In genomic region chr11:75759832-75760231, GRCh38 we compare ENCODE assay signal across 22 cellular contexts. TPM values are rescaled to one million over a fixed set of nuclear protein-coding genes. Genes with fewer than 3 reads are reported as not detected.
DNase-seq lines count a peak whose midpoint lies in the region; ATAC-seq, FAIRE-seq and TF ChIP-seq lines count a peak whose summit lies in the region.
"Had no signal": no experiment of that assay in that cellular context is flagged by ENCODE, and none has a peak within 500 bp of the region (broad histone marks: within the 10 kb centered on the region; RNA-seq: fewer than 3 reads in every experiment).

No MANE protein-coding gene starts in this region.

- H4K20me1 ChIP-seq in Loucy (ENCODE audit: insufficient read depth, low read length, poor library complexity, severe bottlenecking) (no peaks in the 10 kb centered on the region), endothelial cell of umbilical vein (replicated peaks; ENCODE audit: control insufficient read depth, extremely low read depth, insufficient read depth, low read length) (no peaks in the 10 kb centered on the region)

- intact Hi-C loops in Caco-2 (cut with micrococcal nuclease; ENCODE audit: unreplicated experiment) (no loop called here), endothelial cell of umbilical vein (cut with micrococcal nuclease) (no loop called here), MCF 10A (cut with micrococcal nuclease) (no loop called here)

- no peak overlapping the region for H3K4me3 Mint-ChIP-seq in Caco-2 (ENCODE audit: unreplicated experiment)
- H3K4me3 Mint-ChIP-seq in nephron progenitor cell, result no peak overlapping the region
- H3K4me3 Mint-ChIP-seq in immature natural killer cell, result no peak overlapping the region
- H3K4me3 Mint-ChIP-seq in MCF 10A (ENCODE audit: unreplicated experiment), result no peak overlapping the region
- H3K4me3 Mint-ChIP-seq: CD14-positive monocyte; CD8-positive, alpha-beta memory T cell; HFFc6 had no signal

- H3K9me3 ChIP-seq in Caco-2 (peaks cover 10% of the 10 kb centered on the region; the same call in 1 of the 2 replicates), Loucy (ENCODE audit: insufficient read depth, low read depth, low read length) (no peaks in the 10 kb centered on the region), endothelial cell of umbilical vein (replicated peaks; ENCODE audit: control insufficient read depth, insufficient read depth, low read length) (no peaks in the 10 kb centered on the region)

- H3K27me3 ChIP-seq in Caco-2 (replicated peaks; ENCODE audit: control insufficient read depth, insufficient read depth, low read length) (no peaks in the 10 kb centered on the region), Loucy (ENCODE audit: insufficient read depth, low read length, poor library complexity, severe bottlenecking) (no peaks in the 10 kb centered on the region), endothelial cell of umbilical vein (ENCODE audit: control insufficient read depth in 2 of 2, insufficient read depth in 2 of 2, low read length in 2 of 2) (peaks cover 0 to 3% of the 10 kb centered on the region in 2 experiments)

- H3K36me3 Mint-ChIP-seq in Caco-2 (ENCODE audit: insufficient read depth, unreplicated experiment) (no peaks in the 10 kb centered on the region), nephron progenitor cell (ENCODE audit: low read depth) (no peaks in the 10 kb centered on the region), immature natural killer cell (no peaks in the 10 kb centered on the region), MCF 10A (ENCODE audit: insufficient read depth, unreplicated experiment) (no peaks in the 10 kb centered on the region)

- ATAC-seq in GM18858 (IDR thresholded peaks at IDR 0.05; ENCODE audit: unreplicated experiment), result no peak
- ATAC-seq: K562 had no signal

- H3K9me2 ChIP-seq in Loucy (replicated peaks; ENCODE audit: low read depth, low read length), result no peaks in the 10 kb centered on the region

- H3K4me3 ChIP-seq in Caco-2 (ENCODE audit: low read depth, low read length) (no peak overlapping the region), Loucy (ENCODE audit: low read length, poor library complexity, severe bottlenecking) (no peak overlapping the region), endothelial cell of umbilical vein (replicated peaks in 1 of 3; ENCODE audit: insufficient read depth in 1 of 3, low read depth in 1 of 3, low read length in 3 of 3) (no peak overlapping the region)
- H3K4me3 ChIP-seq: K562 had no signal

- no peaks in the 10 kb centered on the region for H3K9me1 ChIP-seq in endothelial cell of umbilical vein (replicated peaks; ENCODE audit: control insufficient read depth, extremely low read depth, insufficient read depth, low read length)

- H3K9me3 Mint-ChIP-seq in Caco-2 (ENCODE audit: unreplicated experiment) (no peaks in the 10 kb centered on the region), nephron progenitor cell (peaks cover 6% of the 10 kb centered on the region), immature natural killer cell (peaks cover 0 to 5% (median 0%) of the 10 kb centered on the region in 6 donors), MCF 10A (ENCODE audit: unreplicated experiment) (no peaks in the 10 kb centered on the region)
- H3K9me3 Mint-ChIP-seq: CD8-positive, alpha-beta memory T cell; HFFc6 had no signal

- H3K9ac ChIP-seq in Loucy (ENCODE audit: low read depth, low read length, poor library complexity, severe bottlenecking) (no peak overlapping the region), endothelial cell of umbilical vein (replicated peaks; ENCODE audit: extremely low read depth, insufficient read depth, low read length) (no peak overlapping the region)

- TF ChIP-seq CTCF in Caco-2 (IDR thresholded peaks at IDR 0.05; ENCODE audit: insufficient read depth in 1 of 2, low read depth in 1 of 2, low read length in 1 of 2, severe bottlenecking in 1 of 2, unreplicated experiment in 1 of 2) (no peak), Loucy (conservative IDR thresholded peaks at IDR 0.05; ENCODE audit: low read length) (no peak), endothelial cell of umbilical vein (IDR thresholded peaks at IDR 0.05; ENCODE audit: extremely low read depth in 1 of 2, insufficient read depth in 1 of 2, low read depth in 1 of 2, low read length in 2 of 2) (no peak), nephron progenitor cell (IDR thresholded peaks at IDR 0.05) (no peak), MCF 10A (IDR thresholded peaks at IDR 0.05; ENCODE audit: unreplicated experiment) (no peak)

- H3K27ac ChIP-seq in endothelial cell of umbilical vein (ENCODE audit: insufficient read depth, low read depth, low read length), result no peak overlapping the region
- H3K27ac ChIP-seq: 22Rv1 had no signal

- DNase-seq in Caco-2 (peak; percentile 43 to 57), endothelial cell of umbilical vein (ENCODE audit: low read depth, low spot score) (no peak), nephron progenitor cell (no peak), immature natural killer cell (no peak), MCF 10A (ENCODE audit: unreplicated experiment) (no peak)
- DNase-seq: CD8-positive, alpha-beta memory T cell; DMS 273 treated with DMSO at 0.1 percent for 48 hours; DMS79 treated with DMSO at 0.1 percent for 48 hours; EL; HCEC 1CT; HFFc6 had no signal

- H3F3A ChIP-seq in Loucy (ENCODE audit: low read depth), result no peaks in the 10 kb centered on the region

- peak overlapping the region; percentile 36; the same call in 1 of the 2 replicates for H2AFZ ChIP-seq in Loucy (ENCODE audit: low read length)
- peak overlapping the region; percentile 81 for H2AFZ ChIP-seq in endothelial cell of umbilical vein (ENCODE audit: low read depth, low read length)

- H3K36me3 ChIP-seq in Caco-2 (ENCODE audit: control insufficient read depth, insufficient read depth, low read length) (no peaks in the 10 kb centered on the region), Loucy (ENCODE audit: insufficient read depth, low read length) (no peaks in the 10 kb centered on the region), endothelial cell of umbilical vein (ENCODE audit: control insufficient read depth in 2 of 2, extremely low read depth in 1 of 2, insufficient read depth in 2 of 2, low read length in 2 of 2) (no peaks in the 10 kb centered on the region)

- FAIRE-seq in endothelial cell of umbilical vein (lab: Jason Lieb, UNC), result no peak
- FAIRE-seq: G401.6, GM12892, GM19239, K562 had no signal

- TF ChIP-seq POLR2A in endothelial cell of umbilical vein (IDR thresholded peaks at IDR 0.05; ENCODE audit: low read depth, low read length), result no peak

- no peaks in the 10 kb centered on the region for H3K79me2 ChIP-seq in Loucy (ENCODE audit: insufficient read depth, low read length)
- no peaks in the 10 kb centered on the region for H3K79me2 ChIP-seq in endothelial cell of umbilical vein (ENCODE audit: control insufficient read depth, insufficient read depth, low read length)

- H3K4me2 ChIP-seq in Loucy (ENCODE audit: low read depth, low read length, poor library complexity, severe bottlenecking) (no peak overlapping the region), endothelial cell of umbilical vein (ENCODE audit: insufficient read depth, low read length) (no peak overlapping the region)

- peaks cover 34% of the 10 kb centered on the region for H3K4me1 Mint-ChIP-seq in Caco-2 (ENCODE audit: low read depth, unreplicated experiment)
- peaks cover 32% of the 10 kb centered on the region for H3K4me1 Mint-ChIP-seq in nephron progenitor cell
- no peaks in the 10 kb centered on the region for H3K4me1 Mint-ChIP-seq in immature natural killer cell
- H3K4me1 Mint-ChIP-seq in MCF 10A (ENCODE audit: insufficient read depth, unreplicated experiment), result peaks cover 25% of the 10 kb centered on the region
- H3K4me1 Mint-ChIP-seq: CD8-positive, alpha-beta memory T cell had no signal

- dilution Hi-C loops in endothelial cell of umbilical vein (cut with MboI; ENCODE audit: extremely low pct_ligation_motif_present, low sequenced_read_pairs), result no loop called here

- BruUV-seq in Caco-2 (replicated peaks; lab: Mats Ljungman, UMichigan) (no TSS peak), endothelial cell of umbilical vein (replicated peaks; lab: Mats Ljungman, UMichigan) (no TSS peak), MCF 10A (replicated peaks; lab: Mats Ljungman, UMichigan) (no TSS peak)

- CTCF ChIA-PET in Caco-2 (lab: Charles Lee) (interaction anchor here (1.3 to 2.1 kb wide), 2 partner anchors 35 to 37 kb away, joined by 3 to 10 read pairs; no protein-coding TSS in a partner anchor), endothelial cell of umbilical vein (lab: Charles Lee) (interaction anchor here (1.0 to 2.0 kb wide), 5 partner anchors 10 to 393 kb away, joined by 3 to 8 read pairs (median 5); no protein-coding TSS in a partner anchor), MCF 10A (lab: Yijun Ruan, JAX) (no interaction called here)

- H3K27ac Mint-ChIP-seq in Caco-2 (ENCODE audit: unreplicated experiment) (peak overlapping the region; percentile 27), nephron progenitor cell (peak overlapping the region; percentile 34), immature natural killer cell (no peak overlapping the region), MCF 10A (ENCODE audit: low read depth, unreplicated experiment) (no peak overlapping the region)
- H3K27ac Mint-ChIP-seq: HFFc6 had no signal

- H3K4me1 ChIP-seq in Caco-2, result peaks cover 37% of the 10 kb centered on the region
- no peaks in the 10 kb centered on the region for H3K4me1 ChIP-seq in Loucy (ENCODE audit: insufficient read depth, low read length, poor library complexity, severe bottlenecking)
- H3K4me1 ChIP-seq in endothelial cell of umbilical vein (ENCODE audit: control insufficient read depth, extremely low read depth, insufficient read depth, low read length), result peaks cover 20% of the 10 kb centered on the region

- POLR2A ChIA-PET in Caco-2 (lab: Charles Lee), result no interaction called here
- POLR2A ChIA-PET in endothelial cell of umbilical vein (lab: Charles Lee), result no interaction called here
- POLR2A ChIA-PET in MCF 10A (lab: Yijun Ruan, JAX), result no interaction called here

- H3K27me3 Mint-ChIP-seq in Caco-2 (ENCODE audit: insufficient read depth, unreplicated experiment) (no peaks in the 10 kb centered on the region), nephron progenitor cell (ENCODE audit: low read depth, poor library complexity) (peaks cover 38% of the 10 kb centered on the region), immature natural killer cell (ENCODE audit: low read depth in 3 of 3) (peaks cover 2 to 6% (median 5%) of the 10 kb centered on the region in 3 donors), MCF 10A (ENCODE audit: insufficient read depth, unreplicated experiment) (no peaks in the 10 kb centered on the region)

RNA-seq across cellular contexts. Expression of gene DGAT2, which starts 8.7 kb away (rescaled TPM):
- 73.6 and 75.8 TPM in 2 replicates for total RNA-seq in Caco-2 (2022)
- 0.55 TPM in 2 replicates for total RNA-seq in endothelial cell of umbilical vein
- 0.79 and 0.83 TPM in 2 replicates for polyA plus RNA-seq in endothelial cell of umbilical vein
- polyA plus RNA-seq in endothelial cell of umbilical vein (2011; cell fraction: cytosol; rRNA removed), result 0.39 and 0.48 TPM in 2 replicates
- 0.39 and 0.68 TPM in 2 replicates for polyA plus RNA-seq in endothelial cell of umbilical vein (2011; cell fraction: nucleus; rRNA removed)
- polyA plus RNA-seq in endothelial cell of umbilical vein (2012), result 1.4 and 2.3 TPM in 2 replicates
- polyA minus RNA-seq in endothelial cell of umbilical vein, result 0.80 and 2.9 TPM in 2 replicates
- 1.4 TPM for polyA minus RNA-seq in endothelial cell of umbilical vein (2011; cell fraction: cytosol; rRNA and poly(A)+ RNA removed)
- polyA minus RNA-seq in endothelial cell of umbilical vein (2011; cell fraction: nucleus; rRNA and poly(A)+ RNA removed), result not detected in 2 replicates
- under 1 TPM in 2 of 3 donors, not detected in 1; 0.22 to 0.63 TPM for polyA plus RNA-seq in immature natural killer cell
- total RNA-seq in MCF 10A (2022), result 6.4 and 7.3 TPM in 2 replicates
- polyA plus RNA-seq: CD8-positive, alpha-beta memory T cell had no signal

RNA-seq across cellular contexts. Expression of gene MOGAT2, which starts 42.2 kb away (rescaled TPM):
- total RNA-seq in Caco-2 (2022) (0.39 and 0.56 TPM in 2 replicates), endothelial cell of umbilical vein (not detected in 2 replicates), MCF 10A (2022) (not detected in 2 replicates)
- polyA plus RNA-seq in endothelial cell of umbilical vein (not detected in 2 replicates), immature natural killer cell (not detected)
- polyA plus RNA-seq in endothelial cell of umbilical vein (2011; cell fraction: cytosol; rRNA removed), result not detected in 2 replicates
- polyA plus RNA-seq in endothelial cell of umbilical vein (2011; cell fraction: nucleus; rRNA removed), result not detected in 2 replicates
- polyA plus RNA-seq in endothelial cell of umbilical vein (2012), result not detected in 2 replicates
- 0.17 TPM in 1 of 2 replicates, not detected in the other for polyA minus RNA-seq in endothelial cell of umbilical vein
- not detected for polyA minus RNA-seq in endothelial cell of umbilical vein (2011; cell fraction: cytosol; rRNA and poly(A)+ RNA removed)
- polyA minus RNA-seq in endothelial cell of umbilical vein (2011; cell fraction: nucleus; rRNA and poly(A)+ RNA removed), result not detected in 2 replicates
- total RNA-seq: A673; CD8-positive, alpha-beta memory T cell; H4; HFFc6 had no signal
- polyA plus RNA-seq: BJ; CD14-positive monocyte; CD8-positive, alpha-beta memory T cell; K562 had no signal

RNA-seq across cellular contexts. Expression of gene UVRAG, which starts 55.2 kb away (rescaled TPM):
- total RNA-seq in Caco-2 (2022) (30.4 and 31.3 TPM in 2 replicates), endothelial cell of umbilical vein (65.6 and 67.3 TPM in 2 replicates), MCF 10A (2022) (12.4 and 16.1 TPM in 2 replicates)
- polyA plus RNA-seq in endothelial cell of umbilical vein (20.2 and 21.2 TPM in 2 replicates), immature natural killer cell (10 to 100 TPM in 2 of 3 donors, 1 to 10 TPM in 1; 7.2 to 19.3 (median 15.7) TPM)
- polyA plus RNA-seq in endothelial cell of umbilical vein (2011; cell fraction: cytosol; rRNA removed), result 25.9 and 27.7 TPM in 2 replicates
- 62.4 and 62.6 TPM in 2 replicates for polyA plus RNA-seq in endothelial cell of umbilical vein (2011; cell fraction: nucleus; rRNA removed)
- 27.3 and 29.8 TPM in 2 replicates for polyA plus RNA-seq in endothelial cell of umbilical vein (2012)
- polyA minus RNA-seq in endothelial cell of umbilical vein, result 74.3 and 77.7 TPM in 2 replicates
- 12.7 TPM for polyA minus RNA-seq in endothelial cell of umbilical vein (2011; cell fraction: cytosol; rRNA and poly(A)+ RNA removed)
- 220 and 322 TPM in 2 replicates for polyA minus RNA-seq in endothelial cell of umbilical vein (2011; cell fraction: nucleus; rRNA and poly(A)+ RNA removed)

Comparison
In these comparisons a context has a peak if more than half of its experiments do, and no peak if none do; other contexts are left out.
1. DNase-seq: peak in Caco-2 (2 of 2); none in endothelial cell of umbilical vein (single experiment), nephron progenitor cell (single experiment), immature natural killer cell (0 of 3) and MCF 10A (single experiment).
2. H3K27ac Mint-ChIP-seq: peak in Caco-2 (single experiment) and nephron progenitor cell (single experiment); none in immature natural killer cell (0 of 6) and MCF 10A (single experiment).